ENCODE assay signal across 11 cellular contexts in genomic region chr19:2575734-2576481, GRCh38.
A peak's percentile ranks its signal among the peaks of the same experiment; 100 is the strongest.
DNase-seq lines count a peak whose midpoint lies in the region; ATAC-seq and TF ChIP-seq lines count a peak whose summit lies in the region.
"Had no signal": no experiment of that assay in that cellular context is flagged by ENCODE, and none has a peak within 500 bp of the region (broad histone marks: within the 10 kb centered on the region; RNA-seq: fewer than 3 reads in every experiment).

No MANE protein-coding gene starts in this region.

- no peaks in the 10 kb centered on the region for H3K9me3 Mint-ChIP-seq in activated T-helper 2 cell treated with anti-CD3 and anti-CD28 coated beads, Interferon-gamma antibody, Interleukin-2, Interleukin-4, amounts not matched to agents 10 μg/mL and 5 μg/mL and 100 μg/mL, durations not matched to agents 14 hours and 24 hours and 36 hours

- H3K4me3 ChIP-seq in ACC112 (ENCODE audit: low read depth, low read length) (no peak overlapping the region), MG63 (no peak overlapping the region), fibroblast of lung (replicated peaks in 1 of 4; ENCODE audit: control extremely low read depth in 1 of 4, insufficient read depth in 1 of 4, low read depth in 3 of 4, low read length in 4 of 4) (no peak overlapping the region), osteoblast (ENCODE audit: insufficient read depth, low read length) (peak overlapping the region; percentile 39), SJCRH30 (no peak overlapping the region)

- intact Hi-C loops in activated T-helper 2 cell treated with anti-CD3 and anti-CD28 coated beads, Interferon-gamma antibody, Interleukin-2, Interleukin-4, amounts not matched to agents 10 μg/mL and 5 μg/mL and 100 μg/mL, durations not matched to agents 14 hours and 24 hours and 36 hours (cut with micrococcal nuclease), result no loop called here

- H3K4me1 ChIP-seq in ACC112 (ENCODE audit: control insufficient read depth, insufficient read depth, low read length, unreplicated experiment) (peaks cover 30% of the 10 kb centered on the region), fibroblast of lung (ENCODE audit: control insufficient read depth, extremely low read depth, insufficient read depth, low read length) (peaks cover 23% of the 10 kb centered on the region), osteoblast (ENCODE audit: insufficient read depth, low read length) (peaks cover 38% of the 10 kb centered on the region), SJCRH30 (peaks cover 4% of the 10 kb centered on the region; the same call in 1 of the 2 replicates)

- H3K27ac ChIP-seq in ACC112 (ENCODE audit: low read depth, low read length) (peak overlapping the region; percentile 100), fibroblast of lung (ENCODE audit: insufficient read depth, low read length) (peak overlapping the region; percentile 49), osteoblast (ENCODE audit: low read depth, low read length) (peak overlapping the region; percentile 95), SJCRH30 (no peak overlapping the region)
- H3K27ac ChIP-seq: C4-2B had no signal

- no peak for ATAC-seq in GM21717 (IDR thresholded peaks at IDR 0.05; ENCODE audit: unreplicated experiment)

- H2AFZ ChIP-seq in ACC112 (ENCODE audit: low read length, unreplicated experiment) (no peak overlapping the region), fibroblast of lung (ENCODE audit: low read length) (no peak overlapping the region), osteoblast (ENCODE audit: low read length) (peak overlapping the region; percentile 65)

- DNase-seq in MG63 (peak; percentile 40), fibroblast of lung (ENCODE audit: low read depth in 2 of 2) (peak in 1 of 2 donors; percentile 91), osteoblast (ENCODE audit: insufficient read length, low spot score, missing footprints) (peak; percentile 99), SJCRH30 (no peak), hippocampal formation (lab: John Stamatoyannopoulos, UW) (no peak)
- no peak for DNase-seq in activated T-helper 2 cell treated with anti-CD3 and anti-CD28 coated beads, Interferon-gamma antibody, Interleukin-2, Interleukin-4, amounts not matched to agents 10 μg/mL and 5 μg/mL and 100 μg/mL, durations not matched to agents 14 hours and 24 hours and 36 hours (ENCODE audit: low spot score)
- DNase-seq: KBM-7 had no signal

- H3K4me2 ChIP-seq in fibroblast of lung (ENCODE audit: extremely low read depth, insufficient read depth, low read length), result no peak overlapping the region
- peak overlapping the region; percentile 53 for H3K4me2 ChIP-seq in osteoblast (ENCODE audit: insufficient read depth, low read length)

- no peaks in the 10 kb centered on the region for H3K79me2 ChIP-seq in ACC112 (ENCODE audit: control insufficient read depth, insufficient read depth, low read length, unreplicated experiment)
- H3K79me2 ChIP-seq in fibroblast of lung (ENCODE audit: control insufficient read depth, insufficient read depth, low read length), result no peaks in the 10 kb centered on the region
- no peaks in the 10 kb centered on the region for H3K79me2 ChIP-seq in osteoblast (ENCODE audit: insufficient read depth, low read length)

- H3K27me3 ChIP-seq in ACC112 (ENCODE audit: insufficient read depth, low read length), result no peaks in the 10 kb centered on the region
- no peaks in the 10 kb centered on the region for H3K27me3 ChIP-seq in MG63
- no peaks in the 10 kb centered on the region for H3K27me3 ChIP-seq in fibroblast of lung (ENCODE audit: control insufficient read depth, insufficient read depth, low read length)
- no peaks in the 10 kb centered on the region for H3K27me3 ChIP-seq in osteoblast (ENCODE audit: insufficient read depth, low read length)
- no peaks in the 10 kb centered on the region for H3K27me3 ChIP-seq in SJCRH30

- H3K9ac ChIP-seq in fibroblast of lung (ENCODE audit: insufficient read depth, low read length), result peak overlapping the region; percentile 48

- H3K36me3 ChIP-seq in ACC112 (ENCODE audit: insufficient read depth, low read length) (no peaks in the 10 kb centered on the region), MG63 (no peaks in the 10 kb centered on the region), fibroblast of lung (ENCODE audit: control insufficient read depth, insufficient read depth, low read length) (no peaks in the 10 kb centered on the region), osteoblast (ENCODE audit: insufficient read depth, low read length) (no peaks in the 10 kb centered on the region), SJCRH30 (no peaks in the 10 kb centered on the region)

- peaks cover 6% of the 10 kb centered on the region for H3K27me3 Mint-ChIP-seq in activated T-helper 2 cell treated with anti-CD3 and anti-CD28 coated beads, Interferon-gamma antibody, Interleukin-2, Interleukin-4, amounts not matched to agents 10 μg/mL and 5 μg/mL and 100 μg/mL, durations not matched to agents 14 hours and 24 hours and 36 hours (ENCODE audit: low read depth)

- H3K4me1 Mint-ChIP-seq in activated T-helper 2 cell treated with anti-CD3 and anti-CD28 coated beads, Interferon-gamma antibody, Interleukin-2, Interleukin-4, amounts not matched to agents 10 μg/mL and 5 μg/mL and 100 μg/mL, durations not matched to agents 14 hours and 24 hours and 36 hours (ENCODE audit: low read depth), result peaks cover 3% of the 10 kb centered on the region

- no peak overlapping the region for H3K27ac Mint-ChIP-seq in activated T-helper 2 cell treated with anti-CD3 and anti-CD28 coated beads, Interferon-gamma antibody, Interleukin-2, Interleukin-4, amounts not matched to agents 10 μg/mL and 5 μg/mL and 100 μg/mL, durations not matched to agents 14 hours and 24 hours and 36 hours
- H3K27ac Mint-ChIP-seq: nephron had no signal

- TF ChIP-seq CTCF in fibroblast of lung (conservative IDR thresholded peaks at IDR 0.05 in 1 of 2, IDR thresholded peaks at IDR 0.05 in 1 of 2; ENCODE audit: low read depth in 1 of 2, low read length in 2 of 2) (no peak), osteoblast (IDR thresholded peaks at IDR 0.05; ENCODE audit: extremely low read depth, low read depth, low read length) (no peak)

- H3K4me3 Mint-ChIP-seq in activated T-helper 2 cell treated with anti-CD3 and anti-CD28 coated beads, Interferon-gamma antibody, Interleukin-2, Interleukin-4, amounts not matched to agents 10 μg/mL and 5 μg/mL and 100 μg/mL, durations not matched to agents 14 hours and 24 hours and 36 hours (ENCODE audit: low read depth), result no peak overlapping the region

- H3K9me3 ChIP-seq in MG63 (no peaks in the 10 kb centered on the region), fibroblast of lung (ENCODE audit: control insufficient read depth, insufficient read depth, low read depth, low read length) (no peaks in the 10 kb centered on the region), osteoblast (ENCODE audit: low read depth, low read length) (no peaks in the 10 kb centered on the region), SJCRH30 (replicated peaks) (no peaks in the 10 kb centered on the region)

- H4K20me1 ChIP-seq in fibroblast of lung (ENCODE audit: control insufficient read depth, extremely low read depth, insufficient read depth, low read length) (no peaks in the 10 kb centered on the region), osteoblast (ENCODE audit: insufficient read depth, low read length) (no peaks in the 10 kb centered on the region)

- H3K36me3 Mint-ChIP-seq in activated T-helper 2 cell treated with anti-CD3 and anti-CD28 coated beads, Interferon-gamma antibody, Interleukin-2, Interleukin-4, amounts not matched to agents 10 μg/mL and 5 μg/mL and 100 μg/mL, durations not matched to agents 14 hours and 24 hours and 36 hours (ENCODE audit: low read depth), result no peaks in the 10 kb centered on the region

Comparison
In these comparisons a context has a peak if more than half of its experiments do, and no peak if none do; other contexts are left out.
1. DNase-seq: peak in MG63 (single experiment) and osteoblast (single experiment); none in SJCRH30 (0 of 2), hippocampal formation (0 of 2) and activated T-helper 2 cell treated with anti-CD3 and anti-CD28 coated beads, Interferon-gamma antibody, Interleukin-2, Interleukin-4, amounts not matched to agents 10 μg/mL and 5 μg/mL and 100 μg/mL, durations not matched to agents 14 hours and 24 hours and 36 hours (single experiment).